8 cellular contexts compared by ENCODE assay signal in the genomic region with DNA sequence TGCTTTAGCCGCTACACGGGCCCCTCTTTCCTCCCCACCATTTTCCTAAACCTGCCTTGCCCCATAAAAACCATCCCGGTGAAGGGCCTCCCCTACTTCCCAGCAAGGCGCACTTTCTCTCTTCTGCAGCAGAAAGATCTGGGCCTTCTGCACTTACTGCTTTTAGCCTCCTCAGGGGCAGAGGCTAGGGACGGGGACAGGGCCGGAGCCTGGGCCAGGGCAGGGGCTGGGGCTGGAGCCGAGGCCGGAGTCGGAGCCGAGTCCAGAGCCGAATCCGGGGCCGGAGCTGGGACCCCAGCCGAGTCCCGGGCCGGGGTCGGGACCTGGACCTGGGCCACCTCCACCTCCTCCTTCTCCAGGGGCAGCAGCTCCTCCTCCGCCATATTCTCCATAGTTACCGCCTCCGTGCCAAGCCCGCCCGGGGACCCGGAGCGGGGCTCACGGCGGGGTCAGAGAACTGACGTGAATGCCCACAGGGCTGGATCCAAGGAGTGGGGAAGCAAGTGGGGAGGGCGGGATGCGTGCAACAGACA. TPM values are rescaled to one million over a fixed set of nuclear protein-coding genes. Genes with fewer than 3 reads are reported as not detected.
DNase-seq lines count a peak whose midpoint lies in the region; ATAC-seq and TF ChIP-seq lines count a peak whose summit lies in the region.

No MANE protein-coding gene starts in this region.

- H3K27ac ChIP-seq in GM23338 (ENCODE audit: low read depth) (peak overlapping the region; percentile 91), Karpas-422 (ENCODE audit: low read length) (peak overlapping the region; percentile 73), adrenal gland (peak overlapping the region; percentile 98 to 100 (median 99)), iPS-20b (ENCODE audit: low read length) (peak overlapping the region; percentile 12), smooth muscle cell (ENCODE audit: low read depth) (peak overlapping the region; percentile 95)

- H3K9me3 ChIP-seq in Karpas-422 (ENCODE audit: low read length) (no peaks in the 10 kb centered on the region), adrenal gland (replicated peaks in 1 of 3) (no peaks in the 10 kb centered on the region), iPS-20b (ENCODE audit: insufficient read depth, low read depth, low read length) (no peaks in the 10 kb centered on the region), smooth muscle cell (replicated peaks; ENCODE audit: low read depth) (no peaks in the 10 kb centered on the region)

- H2AFZ ChIP-seq in GM23338: peak overlapping the region; percentile 81; the same call in 1 of the 2 replicates
- H2AFZ ChIP-seq in Karpas-422 (ENCODE audit: low read length): no peak overlapping the region; the same call in 1 of the 2 replicates
- H2AFZ ChIP-seq in smooth muscle cell (ENCODE audit: low read depth): peak overlapping the region; percentile 86

- H3K9me3 Mint-ChIP-seq in GM23338: no peaks in the 10 kb centered on the region; the same call in 1 of the 3 replicates

- H3F3A ChIP-seq in GM23338 (replicated peaks; ENCODE audit: low read depth) (no peaks in the 10 kb centered on the region), smooth muscle cell (ENCODE audit: low read depth) (no peaks in the 10 kb centered on the region)

- no peak for TF ChIP-seq CTCF in GM23338 (conservative IDR thresholded peaks at IDR 0.05; ENCODE audit: low read depth in 2 of 2)
- TF ChIP-seq CTCF in adrenal gland (IDR thresholded peaks at IDR 0.05): no peak
- TF ChIP-seq CTCF in smooth muscle cell (IDR thresholded peaks at IDR 0.05; ENCODE audit: borderline replicate concordance, insufficient read depth, poor library complexity, severe bottlenecking): no peak

- intact Hi-C loops in adrenal gland (cut with DNase I): loop anchor here in 1 of 2 donors (10.0 kb wide), 1 partner anchor 352 kb away; no protein-coding TSS in a partner anchor

- H3K9ac ChIP-seq in Karpas-422 (ENCODE audit: low read length) (peak overlapping the region; percentile 76), iPS-20b (ENCODE audit: low read depth, low read length) (peak overlapping the region; percentile 97), smooth muscle cell (ENCODE audit: low read depth) (peak overlapping the region; percentile 92)

- peak; percentile 51 for ATAC-seq in GM23338

- peaks cover 6% of the 10 kb centered on the region for H3K27me3 Mint-ChIP-seq in GM23338 (ENCODE audit: insufficient read depth, low read depth, poor library complexity)

- H3K36me3 Mint-ChIP-seq in GM23338 (ENCODE audit: low read depth): no peaks in the 10 kb centered on the region

- H3K9me2 ChIP-seq in GM23338 (ENCODE audit: insufficient read depth) (no peaks in the 10 kb centered on the region), Karpas-422 (replicated peaks; ENCODE audit: insufficient read depth, low read length) (no peaks in the 10 kb centered on the region)

- H3K4me3 ChIP-seq in GM23338: peak overlapping the region; percentile 79
- H3K4me3 ChIP-seq in Karpas-422 (ENCODE audit: low read length): peak overlapping the region; percentile 82
- peak overlapping the region; percentile 91 to 98 (median 94) for H3K4me3 ChIP-seq in adrenal gland
- peak overlapping the region; percentile 83 for H3K4me3 ChIP-seq in iPS-20b (ENCODE audit: low read length)
- H3K4me3 ChIP-seq in smooth muscle cell: peak overlapping the region; percentile 82

- peak overlapping the region; percentile 96 for H3K4me3 Mint-ChIP-seq in GM23338

- peak overlapping the region; percentile 79 for H3K4me2 ChIP-seq in GM23338
- H3K4me2 ChIP-seq in Karpas-422 (ENCODE audit: low read depth, low read length, poor library complexity, severe bottlenecking): peak overlapping the region; percentile 95
- H3K4me2 ChIP-seq in smooth muscle cell: peak overlapping the region; percentile 91

- H3K4me1 Mint-ChIP-seq in GM23338: peaks cover 12% of the 10 kb centered on the region

- peak overlapping the region; percentile 99 for H3K27ac Mint-ChIP-seq in GM23338

- H4K20me1 ChIP-seq in GM23338 (replicated peaks; ENCODE audit: insufficient read depth) (no peaks in the 10 kb centered on the region), Karpas-422 (ENCODE audit: insufficient read depth, low read depth, low read length) (no peaks in the 10 kb centered on the region), smooth muscle cell (ENCODE audit: low read depth) (peaks cover 3% of the 10 kb centered on the region)

- H3K36me3 ChIP-seq in GM23338 (ENCODE audit: insufficient read depth): no peaks in the 10 kb centered on the region
- H3K36me3 ChIP-seq in Karpas-422 (ENCODE audit: insufficient read depth, low read length): no peaks in the 10 kb centered on the region
- no peaks in the 10 kb centered on the region for H3K36me3 ChIP-seq in adrenal gland (replicated peaks in 1 of 2)
- H3K36me3 ChIP-seq in iPS-20b (ENCODE audit: insufficient read depth, low read depth, low read length): no peaks in the 10 kb centered on the region
- H3K36me3 ChIP-seq in smooth muscle cell (ENCODE audit: low read depth): no peaks in the 10 kb centered on the region

- peaks cover 5% of the 10 kb centered on the region for H3K27me3 ChIP-seq in GM23338 (ENCODE audit: insufficient read depth)
- H3K27me3 ChIP-seq in Karpas-422 (ENCODE audit: low read length): no peaks in the 10 kb centered on the region
- H3K27me3 ChIP-seq in adrenal gland: no peaks in the 10 kb centered on the region
- peaks cover 11% of the 10 kb centered on the region; the same call in 1 of the 2 replicates for H3K27me3 ChIP-seq in iPS-20b (ENCODE audit: insufficient read depth, low read length)
- H3K27me3 ChIP-seq in smooth muscle cell (ENCODE audit: low read depth): no peaks in the 10 kb centered on the region

- H3K79me2 ChIP-seq in GM23338 (replicated peaks; ENCODE audit: insufficient read depth) (peaks cover 10% of the 10 kb centered on the region), Karpas-422 (ENCODE audit: low read length) (peaks cover 24% of the 10 kb centered on the region), smooth muscle cell (ENCODE audit: low read depth) (peaks cover 35% of the 10 kb centered on the region)

- WGBS in adrenal gland, 4 donors: 0 to 1% (median 0%) methylated on average over 18 to 29 of the region's 29 CpGs
- WGBS in smooth muscle cell (ENCODE audit: low lambda C conversion rate): under 1% methylated on average over 29 of the region's 29 CpGs

- no peak for TF ChIP-seq POLR2A in adrenal gland (IDR thresholded peaks at IDR 0.05)

- H3K4me1 ChIP-seq in GM23338 (ENCODE audit: insufficient read depth): peaks cover 11% of the 10 kb centered on the region
- H3K4me1 ChIP-seq in Karpas-422 (ENCODE audit: low read length): peaks cover 42% of the 10 kb centered on the region
- H3K4me1 ChIP-seq in adrenal gland (replicated peaks in 1 of 2): peaks cover 13 to 44% of the 10 kb centered on the region in 2 donors
- H3K4me1 ChIP-seq in iPS-20b (ENCODE audit: insufficient read depth, low read length): peaks cover 3% of the 10 kb centered on the region
- peaks cover 18% of the 10 kb centered on the region for H3K4me1 ChIP-seq in smooth muscle cell (ENCODE audit: low read depth)

- DNase-seq in NCI-H748 (lab: John Stamatoyannopoulos, UW; ENCODE audit: unreplicated experiment) (peak; percentile 45), NCI-H748 treated with DMSO at 0.1 percent for 48 hours (lab: John Stamatoyannopoulos, UW) (no peak), GM23338 (ENCODE audit: low spot score) (peak; percentile 53), Karpas-422 (no peak), adrenal gland (peak in 1 of 7 donors; percentile 49), smooth muscle cell (lab: John Stamatoyannopoulos, UW; ENCODE audit: unreplicated experiment) (peak; percentile 75), GM19238 (ENCODE audit: insufficient read length, low spot score) (no peak)

TF ChIP-seq in GM23338, 12 proteins besides CTCF, POLR2A, EP300 and RAD21 (continues in another document):
- no peak for TF ChIP-seq NANOG (IDR thresholded peaks at IDR 0.05; ENCODE audit: borderline replicate concordance)

RNA-seq across cellular contexts. Expression of gene TRMT1L, which starts 0.4 kb away (rescaled TPM):
- total RNA-seq in GM23338 (2014; rRNA removed; shearing (Covaris generic)): 30.0 and 30.8 TPM in 2 replicates
- 10.7 and 11.7 TPM in 2 replicates for polyA plus RNA-seq in GM23338 (2016; fragmentation: Nextera tagmentation; extraction: Ambion mirVana)
- total RNA-seq in Karpas-422 (2014; rRNA removed; shearing (Covaris generic); ENCODE audit: low replicate concordance): 20.0 and 26.1 TPM in 2 replicates
- 10 to 100 TPM; 13.6 to 30.4 (median 24.9) TPM for total RNA-seq in adrenal gland
- 10 to 100 TPM in 1 of 3 donors, 1 to 10 TPM in 2; 5.9 to 52.5 (median 6.5) TPM for polyA plus RNA-seq in adrenal gland
- 33.4 and 40.1 TPM in 2 replicates for total RNA-seq in smooth muscle cell
- polyA plus RNA-seq in smooth muscle cell: 17.2 and 18.3 TPM in 2 replicates

RNA-seq across cellular contexts. Expression of gene SWT1, which starts 0.6 kb away (rescaled TPM):
- 5.7 TPM in 2 replicates for total RNA-seq in GM23338 (2014; rRNA removed; shearing (Covaris generic))
- polyA plus RNA-seq in GM23338 (2016; fragmentation: Nextera tagmentation; extraction: Ambion mirVana) (2.3 and 3.6 TPM in 2 replicates), adrenal gland (1 to 10 TPM; 1.9 to 4.9 (median 1.9) TPM), smooth muscle cell (1.7 and 2.4 TPM in 2 replicates)
- 0.43 and 1.8 TPM in 2 replicates for total RNA-seq in Karpas-422 (2014; rRNA removed; shearing (Covaris generic); ENCODE audit: low replicate concordance)
- total RNA-seq in adrenal gland (10 to 100 TPM in 1 of 8 donors, 1 to 10 TPM in 7; 2.9 to 11.0 (median 6.3) TPM), smooth muscle cell (11.2 and 16.2 TPM in 2 replicates)

Comparison
In these comparisons a context has a peak if more than half of its experiments do, and no peak if none do; other contexts are left out.
1. DNase-seq: peak in NCI-H748 (single experiment), GM23338 (single experiment) and smooth muscle cell (single experiment); none in NCI-H748 treated with DMSO at 0.1 percent for 48 hours (single experiment), Karpas-422 (single experiment) and GM19238 (single experiment).
2. H3K27ac ChIP-seq: peak in every context shown above with its lines; median percentile 99 in adrenal gland; 95 in smooth muscle cell; 91 in GM23338; 73 in Karpas-422; 12 in iPS-20b.
3. Peak in every context shown above with its lines, with median percentiles within 50 percentile points of each other: H3K4me2 ChIP-seq, H3K4me3 ChIP-seq and H3K9ac ChIP-seq.